In genomic region chr10:107473221-107473620, GRCh38 we compare ENCODE assay signal across 3 cellular contexts.
"Had no signal": no experiment of that assay in that cellular context is flagged by ENCODE, and none has a peak within 500 bp of the region (broad histone marks: within the 10 kb centered on the region; RNA-seq: fewer than 3 reads in every experiment).

No MANE protein-coding gene starts in this region.

- DNase-seq: GDM1, GF-D8 had no signal

- H3K4me3 ChIP-seq: GM12878 had no signal
